Comparison of ENCODE assay signal across 15 cellular contexts in the genomic region with DNA sequence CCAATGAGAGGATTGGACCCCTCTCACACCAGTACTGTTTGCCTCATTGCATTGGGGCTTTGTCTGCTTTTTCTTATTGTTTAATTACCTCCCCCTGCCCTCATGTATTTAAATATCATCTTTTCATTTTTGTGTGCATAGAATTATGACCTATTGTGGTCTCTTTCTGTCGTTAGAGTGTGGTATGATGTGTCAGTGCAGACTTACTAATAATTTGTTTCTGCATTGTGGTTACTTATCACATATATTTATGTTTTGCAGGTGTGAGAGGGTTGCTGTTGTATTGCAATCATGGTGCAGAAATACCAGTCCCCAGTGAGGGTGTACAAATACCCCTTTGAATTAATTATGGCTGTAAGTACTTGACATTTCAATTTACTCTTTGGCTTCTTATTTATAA. TPM values are rescaled to one million over a fixed set of nuclear protein-coding genes. Genes with fewer than 3 reads are reported as not detected.
A peak's percentile ranks its signal among the peaks of the same experiment; 100 is the strongest.
DNase-seq lines count a peak whose midpoint lies in the region; ATAC-seq and TF ChIP-seq lines count a peak whose summit lies in the region.
"Had no signal": no experiment of that assay in that cellular context is flagged by ENCODE, and none has a peak within 500 bp of the region (broad histone marks: within the 10 kb centered on the region; RNA-seq: fewer than 3 reads in every experiment).

No MANE protein-coding gene starts in this region.

- H3K4me1 Mint-ChIP-seq in T-helper 2 cell treated with Interferon-gamma antibody and Interleukin-4, amounts not matched to agents 5 μg/mL and 100 μg/mL, for 36 hours (ENCODE audit: low read depth): peaks cover 45% of the 10 kb centered on the region
- peaks cover 68% of the 10 kb centered on the region for H3K4me1 Mint-ChIP-seq in HFFc6 (ENCODE audit: low read depth)

- H3K4me3 ChIP-seq in right atrium auricular region (peak overlapping the region; percentile 16 to 98), stomach (peak overlapping the region in 2 of 4 donors; percentile 67 to 89)

- H3K9me3 Mint-ChIP-seq in T-helper 2 cell treated with Interferon-gamma antibody and Interleukin-4, amounts not matched to agents 5 μg/mL and 100 μg/mL, for 36 hours: peaks cover 8% of the 10 kb centered on the region
- peaks cover 6% of the 10 kb centered on the region for H3K9me3 Mint-ChIP-seq in HFFc6
- H3K9me3 Mint-ChIP-seq: stimulated activated naive B cell treated with anti-CD40 and anti-IgM and Interleukin-4, amounts not matched to agents 10 μg/mL and 1 μg/mL and 100 μg/mL, for 72 hours had no signal

- peak overlapping the region; percentile 28 for H3K27ac Mint-ChIP-seq in T-helper 2 cell treated with Interferon-gamma antibody and Interleukin-4, amounts not matched to agents 5 μg/mL and 100 μg/mL, for 36 hours
- no peak overlapping the region for H3K27ac Mint-ChIP-seq in HFFc6

- H3K9me3 ChIP-seq in right atrium auricular region (no peaks in the 10 kb centered on the region), stomach (no peaks in the 10 kb centered on the region)

- no peak for TF ChIP-seq CTCF in right atrium auricular region (IDR thresholded peaks at IDR 0.05)
- no peak for TF ChIP-seq CTCF in stomach (IDR thresholded peaks at IDR 0.05)
- no peak for TF ChIP-seq CTCF in HFFc6 (IDR thresholded peaks at IDR 0.05)

- H3K27me3 ChIP-seq in right atrium auricular region: no peaks in the 10 kb centered on the region
- H3K27me3 ChIP-seq in stomach: no peaks in the 10 kb centered on the region

- ATAC-seq in HG02763 (IDR thresholded peaks at IDR 0.05; ENCODE audit: unreplicated experiment): no peak
- ATAC-seq: stimulated activated naive B cell treated with anti-CD40 and anti-IgM and Interleukin-4, amounts not matched to agents 10 μg/mL and 1 μg/mL and 100 μg/mL, for 72 hours had no signal

- peak overlapping the region; percentile 95 to 97 for H3K27ac ChIP-seq in right atrium auricular region
- peak overlapping the region in 4 of 5 donors; percentile 95 to 99 (median 96) for H3K27ac ChIP-seq in stomach

- DNase-seq in NCI-H2107 treated with DMSO at 0.1 percent for 48 hours (lab: John Stamatoyannopoulos, UW; ENCODE audit: unreplicated experiment) (peak; percentile 44), NCI-H2107 (lab: John Stamatoyannopoulos, UW) (no peak), right atrium auricular region (ENCODE audit: low spot score) (no peak), stomach (no peak), GOT3 (lab: John Stamatoyannopoulos, UW) (no peak), HFFc6 (no peak)
- no peak for DNase-seq in T-helper 2 cell treated with Interferon-gamma antibody and Interleukin-4, amounts not matched to agents 5 μg/mL and 100 μg/mL, for 36 hours (ENCODE audit: low spot score)
- DNase-seq: 8988T; activated CD4-positive, alpha-beta T cell treated with anti-CD3 and anti-CD28 coated beads for 4 hours; amygdala; mesendoderm; NCI-H187; stimulated activated CD4-positive, alpha-beta T cell treated with anti-CD3 and anti-CD28 coated beads, Interleukin-12 subunit alpha, Interleukin-12 subunit beta, amount 100 ng/mL, for 4 hours; stimulated activated naive B cell treated with anti-CD40 and anti-IgM and Interleukin-4, amounts not matched to agents 10 μg/mL and 1 μg/mL and 100 μg/mL, for 72 hours had no signal

- no peak for TF ChIP-seq EP300 in stomach (IDR thresholded peaks at IDR 0.05)

- TF ChIP-seq POLR2A in stomach (IDR thresholded peaks at IDR 0.05): no peak

- H3K27me3 Mint-ChIP-seq in T-helper 2 cell treated with Interferon-gamma antibody and Interleukin-4, amounts not matched to agents 5 μg/mL and 100 μg/mL, for 36 hours (ENCODE audit: low read depth): no peaks in the 10 kb centered on the region
- peaks cover 2% of the 10 kb centered on the region; the same call in 1 of the 2 replicates for H3K27me3 Mint-ChIP-seq in HFFc6 (ENCODE audit: insufficient read depth)
- H3K27me3 Mint-ChIP-seq: stimulated activated naive B cell treated with anti-CD40 and anti-IgM and Interleukin-4, amounts not matched to agents 10 μg/mL and 1 μg/mL and 100 μg/mL, for 72 hours had no signal

- peaks cover 29% of the 10 kb centered on the region for H3K36me3 ChIP-seq in right atrium auricular region
- H3K36me3 ChIP-seq in stomach: peaks cover 9 to 33% (median 31%) of the 10 kb centered on the region in 4 donors

- peaks cover 0 to 49% of the 10 kb centered on the region in 2 donors for H3K4me1 ChIP-seq in right atrium auricular region
- peaks cover 38 to 83% (median 71%) of the 10 kb centered on the region in 4 donors for H3K4me1 ChIP-seq in stomach

- 5 to 31% (median 16%) methylated on average over 1 of the region's 1 CpG for WGBS in stomach, 5 donors

- intact Hi-C loops in stomach (cut with DNase I; ENCODE audit: low total_unique reads): loop anchor here (10.0 kb wide), 1 partner anchor 71 kb away; no protein-coding TSS in a partner anchor

- H3K4me3 Mint-ChIP-seq in T-helper 2 cell treated with Interferon-gamma antibody and Interleukin-4, amounts not matched to agents 5 μg/mL and 100 μg/mL, for 36 hours: peak overlapping the region; percentile 45
- no peak overlapping the region; the same call in 1 of the 2 replicates for H3K4me3 Mint-ChIP-seq in HFFc6

- peaks cover 55% of the 10 kb centered on the region for H3K36me3 Mint-ChIP-seq in T-helper 2 cell treated with Interferon-gamma antibody and Interleukin-4, amounts not matched to agents 5 μg/mL and 100 μg/mL, for 36 hours (ENCODE audit: low read depth)
- H3K36me3 Mint-ChIP-seq in HFFc6 (ENCODE audit: low read depth): peaks cover 43% of the 10 kb centered on the region

RNA-seq across cellular contexts. Expression of a gene that starts 2.5 kb away (rescaled TPM):
- 10 to 100 TPM; 48.2 to 54.0 TPM for total RNA-seq in right atrium auricular region
- 100 to 1,000 TPM in 1 of 5 donors, 10 to 100 TPM in 3, 1 to 10 TPM in 1; 3.2 to 106 (median 60.1) TPM for total RNA-seq in stomach
- 10 to 100 TPM; 17.0 to 39.5 (median 30.2) TPM for polyA plus RNA-seq in stomach
- 10 to 100 TPM; 63.0 to 91.4 (median 75.0) TPM for total RNA-seq in HFFc6 (2021; fragmentation: NEBNext Ultra II Directional; extraction: Animal tissue kit (Norgen Biotek cat#: 25700))
